In the genomic region with DNA sequence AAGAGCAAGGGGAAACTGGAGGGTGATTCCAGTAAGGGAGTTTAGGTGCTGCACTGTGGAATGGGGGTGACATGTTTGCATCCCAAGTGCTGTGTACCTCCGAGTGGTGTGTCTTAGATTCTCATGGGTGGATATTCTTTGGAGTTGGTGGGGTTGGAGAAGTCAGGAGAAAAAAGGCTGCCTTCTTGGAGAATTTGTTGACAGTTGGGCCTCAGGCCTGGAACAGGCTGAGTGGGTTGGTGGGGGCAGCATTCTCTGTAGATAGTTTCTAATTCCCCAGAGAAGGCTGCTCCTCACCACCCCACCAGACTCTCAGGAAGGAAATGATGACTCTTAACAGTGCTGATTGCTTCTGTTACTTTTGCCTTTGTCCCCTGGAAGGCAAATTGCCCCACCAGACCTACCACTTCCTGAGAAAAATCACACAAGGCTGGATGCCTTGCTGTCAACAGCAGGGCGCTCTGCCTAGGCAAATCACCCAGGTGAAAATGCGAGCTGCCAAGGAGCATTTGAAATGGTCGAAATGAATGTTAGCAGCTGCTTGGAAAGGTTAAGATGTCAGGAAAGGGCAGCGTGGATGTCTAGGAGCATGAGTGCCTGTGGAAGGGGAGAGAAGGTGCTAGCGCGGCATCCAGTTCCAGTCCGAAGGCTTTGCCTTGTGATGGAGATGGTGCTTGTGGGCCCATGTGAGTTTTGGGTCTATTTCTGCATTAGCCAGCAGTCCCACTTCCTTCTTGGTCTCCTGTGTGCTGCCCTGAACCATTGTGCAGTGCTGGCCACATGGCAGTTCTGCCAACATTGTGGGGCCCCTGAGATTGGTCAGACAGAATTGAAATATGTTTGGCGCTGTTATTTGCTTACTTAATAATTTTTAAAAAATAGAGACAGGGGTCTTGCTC, we compare ENCODE assay signal across 8 cellular contexts. TPM values are rescaled to one million over a fixed set of nuclear protein-coding genes. Genes with fewer than 3 reads are reported as not detected.
DNase-seq lines count a peak whose midpoint lies in the region; ATAC-seq and TF ChIP-seq lines count a peak whose summit lies in the region.

No MANE protein-coding gene starts in this region.

- H3K27ac Mint-ChIP-seq in activated naive CD8-positive, alpha-beta T cell treated with anti-CD3 and anti-CD28 coated beads, Interleukin-2, amount 10 ng/mL, durations not matched to agents 7 days and 5 days, result peak overlapping the region; percentile 97

- peak overlapping the region; percentile 87 for H3K4me3 Mint-ChIP-seq in activated naive CD8-positive, alpha-beta T cell treated with anti-CD3 and anti-CD28 coated beads, Interleukin-2, amount 10 ng/mL, durations not matched to agents 7 days and 5 days

- peaks cover 50% of the 10 kb centered on the region for H3K4me1 Mint-ChIP-seq in activated naive CD8-positive, alpha-beta T cell treated with anti-CD3 and anti-CD28 coated beads, Interleukin-2, amount 10 ng/mL, durations not matched to agents 7 days and 5 days

- no peak overlapping the region for H3K4me3 ChIP-seq in foreskin fibroblast (ENCODE audit: low read depth in 1 of 2, low read length in 2 of 2)

- peak; percentile 90 for ATAC-seq in GM18861 (IDR thresholded peaks at IDR 0.05; ENCODE audit: unreplicated experiment)
- peak; percentile 85 for ATAC-seq in HG02678 (IDR thresholded peaks at IDR 0.05; ENCODE audit: unreplicated experiment)
- ATAC-seq in activated naive CD8-positive, alpha-beta T cell treated with anti-CD3 and anti-CD28 coated beads, Interleukin-2, amount 10 ng/mL, durations not matched to agents 7 days and 5 days (ENCODE audit: low read depth), result peak; percentile 86
- ATAC-seq in sciatic nerve, result peak; percentile 51
- no peak for ATAC-seq in Right ventricle myocardium inferior

- H3K36me3 Mint-ChIP-seq in activated naive CD8-positive, alpha-beta T cell treated with anti-CD3 and anti-CD28 coated beads, Interleukin-2, amount 10 ng/mL, durations not matched to agents 7 days and 5 days, result peaks cover 43% of the 10 kb centered on the region

- intact Hi-C loops in sciatic nerve (cut with DNase I) (no loop called here), Right ventricle myocardium inferior (cut with DNase I) (no loop called here)

- POLR2A ChIA-PET in activated naive CD8-positive, alpha-beta T cell treated with anti-CD3 and anti-CD28 coated beads, Interleukin-2, amount 10 ng/mL, durations not matched to agents 7 days and 5 days (lab: Charles Lee), result interaction anchor here (1.3 to 5.3 kb wide), 6 partner anchors 17 to 62 kb away, joined by 4 to 79 read pairs (median 11); a partner anchor contains a TSS

- peak; percentile 34 for DNase-seq in NOMO-1 treated with dmso at 0.1 percent for 144 hours (lab: John Stamatoyannopoulos, UW; ENCODE audit: unreplicated experiment)
- peak; percentile 66 for DNase-seq in activated naive CD8-positive, alpha-beta T cell treated with anti-CD3 and anti-CD28 coated beads, Interleukin-2, amount 10 ng/mL, durations not matched to agents 7 days and 5 days
- DNase-seq in sciatic nerve (ENCODE audit: low spot score), result no peak
- DNase-seq in foreskin fibroblast, result no peak
- DNase-seq in Right ventricle myocardium inferior (ENCODE audit: missing footprints), result no peak
- no peak for DNase-seq in iPS-NIHi11 (ENCODE audit: low spot score)

- no peaks in the 10 kb centered on the region for H3K9me3 Mint-ChIP-seq in activated naive CD8-positive, alpha-beta T cell treated with anti-CD3 and anti-CD28 coated beads, Interleukin-2, amount 10 ng/mL, durations not matched to agents 7 days and 5 days

- H3K27me3 Mint-ChIP-seq in activated naive CD8-positive, alpha-beta T cell treated with anti-CD3 and anti-CD28 coated beads, Interleukin-2, amount 10 ng/mL, durations not matched to agents 7 days and 5 days, result no peaks in the 10 kb centered on the region

- no peak for TF ChIP-seq CTCF in foreskin fibroblast (IDR thresholded peaks at IDR 0.05; ENCODE audit: low read depth, low read length)

RNA-seq across cellular contexts. Expression of a gene that starts 30.4 kb away (rescaled TPM):
- total RNA-seq in activated naive CD8-positive, alpha-beta T cell treated with anti-CD3 and anti-CD28 coated beads, Interleukin-2, amount 10 ng/mL, durations not matched to agents 7 days and 5 days, result 100 to 1,000 TPM; 179 to 195 TPM
- total RNA-seq in sciatic nerve (45.1 TPM), Right ventricle myocardium inferior (6.1 TPM)

Comparison
In these comparisons a context has a peak if more than half of its experiments do, and no peak if none do; other contexts are left out.
1. DNase-seq: peak in NOMO-1 treated with dmso at 0.1 percent for 144 hours (single experiment) and activated naive CD8-positive, alpha-beta T cell treated with anti-CD3 and anti-CD28 coated beads, Interleukin-2, amount 10 ng/mL, durations not matched to agents 7 days and 5 days (single experiment); none in sciatic nerve (single experiment), foreskin fibroblast (0 of 2), Right ventricle myocardium inferior (single experiment) and iPS-NIHi11 (single experiment).